In the genomic region with DNA sequence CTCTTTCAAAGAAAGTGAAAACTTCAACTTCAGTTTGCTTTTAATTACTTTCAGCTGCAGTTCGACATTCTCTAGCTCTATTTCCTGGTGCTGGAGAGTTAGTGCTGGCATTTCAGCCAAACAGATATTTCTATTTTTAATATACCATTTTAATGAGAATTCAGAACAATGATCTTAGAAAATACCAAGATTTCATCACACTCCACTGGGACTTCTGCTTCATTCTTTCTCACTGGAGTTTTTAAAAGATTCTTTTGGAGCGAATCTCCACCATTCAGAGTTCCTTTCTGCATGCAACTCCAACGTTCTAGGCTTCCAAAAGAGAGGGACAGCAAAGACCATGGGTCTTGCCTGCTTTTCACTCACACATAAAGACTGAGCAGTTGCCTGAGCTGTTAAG, we compare ENCODE assay signal across 11 cellular contexts.
DNase-seq lines count a peak whose midpoint lies in the region; ATAC-seq and TF ChIP-seq lines count a peak whose summit lies in the region.
"Had no signal": no experiment of that assay in that cellular context is flagged by ENCODE, and none has a peak within 500 bp of the region (broad histone marks: within the 10 kb centered on the region; RNA-seq: fewer than 3 reads in every experiment).

No MANE protein-coding gene starts in this region.

- no peak overlapping the region for H3K4me3 Mint-ChIP-seq in activated naive CD4-positive, alpha-beta T cell treated with anti-CD3 and anti-CD28 coated beads, Interleukin-2, amount 50 U/mL, for 24 hours
- no peak overlapping the region for H3K4me3 Mint-ChIP-seq in activated CD8-positive, alpha-beta T cell treated with anti-CD3 and anti-CD28 coated beads, Interleukin-2, amount 10 ng/mL, durations not matched to agents 7 days and 5 days

- H3K4me3 ChIP-seq in fibroblast of the aortic adventitia (ENCODE audit: low read depth, low read length) (no peak overlapping the region), tibial nerve (no peak overlapping the region), MG63 (no peak overlapping the region)
- H3K4me3 ChIP-seq: mucosa of descending colon had no signal

- TF ChIP-seq EP300 in tibial nerve (IDR thresholded peaks at IDR 0.05): no peak

- no peaks in the 10 kb centered on the region for H3K36me3 Mint-ChIP-seq in activated naive CD4-positive, alpha-beta T cell treated with anti-CD3 and anti-CD28 coated beads, Interleukin-2, amount 50 U/mL, for 24 hours
- peaks cover 44% of the 10 kb centered on the region for H3K36me3 Mint-ChIP-seq in activated CD8-positive, alpha-beta T cell treated with anti-CD3 and anti-CD28 coated beads, Interleukin-2, amount 10 ng/mL, durations not matched to agents 7 days and 5 days (ENCODE audit: low read depth)

- peak overlapping the region; percentile 62 for H3K27ac Mint-ChIP-seq in activated naive CD4-positive, alpha-beta T cell treated with anti-CD3 and anti-CD28 coated beads, Interleukin-2, amount 50 U/mL, for 24 hours
- peak overlapping the region; percentile 67 for H3K27ac Mint-ChIP-seq in activated CD8-positive, alpha-beta T cell treated with anti-CD3 and anti-CD28 coated beads, Interleukin-2, amount 10 ng/mL, durations not matched to agents 7 days and 5 days

- H3K9me3 ChIP-seq in tibial nerve (no peaks in the 10 kb centered on the region), MG63 (no peaks in the 10 kb centered on the region)
- H3K9me3 ChIP-seq: mucosa of descending colon had no signal

- H3K4me1 Mint-ChIP-seq in activated naive CD4-positive, alpha-beta T cell treated with anti-CD3 and anti-CD28 coated beads, Interleukin-2, amount 50 U/mL, for 24 hours: peaks cover 36% of the 10 kb centered on the region
- H3K4me1 Mint-ChIP-seq in activated CD8-positive, alpha-beta T cell treated with anti-CD3 and anti-CD28 coated beads, Interleukin-2, amount 10 ng/mL, durations not matched to agents 7 days and 5 days (ENCODE audit: low read depth): peaks cover 78% of the 10 kb centered on the region

- TF ChIP-seq POLR2A in tibial nerve (IDR thresholded peaks at IDR 0.05): no peak

- no peaks in the 10 kb centered on the region for H3K27me3 ChIP-seq in tibial nerve
- no peaks in the 10 kb centered on the region for H3K27me3 ChIP-seq in MG63

- WGBS in tibial nerve, 2 donors: 32 to 35% methylated on average over 3 of the region's 3 CpGs

- H3K27me3 Mint-ChIP-seq in activated naive CD4-positive, alpha-beta T cell treated with anti-CD3 and anti-CD28 coated beads, Interleukin-2, amount 50 U/mL, for 24 hours: no peaks in the 10 kb centered on the region
- H3K27me3 Mint-ChIP-seq in activated CD8-positive, alpha-beta T cell treated with anti-CD3 and anti-CD28 coated beads, Interleukin-2, amount 10 ng/mL, durations not matched to agents 7 days and 5 days (ENCODE audit: low read depth): no peaks in the 10 kb centered on the region

- H3K36me3 ChIP-seq in tibial nerve (peaks cover 0 to 3% (median 0%) of the 10 kb centered on the region in 3 donors), MG63 (0 out of 2 replicates have a peak, but pooled peaks cover 3% of the 10 kb centered on the region)

- peak overlapping the region; percentile 15 to 91 (median 73) for H3K27ac ChIP-seq in tibial nerve

- no peak for ATAC-seq in activated CD8-positive, alpha-beta T cell treated with anti-CD3 and anti-CD28 coated beads, Interleukin-2, amount 10 ng/mL, durations not matched to agents 7 days and 5 days

- no peak for TF ChIP-seq CTCF in fibroblast of the aortic adventitia (IDR thresholded peaks at IDR 0.05; ENCODE audit: insufficient read depth, low read length)
- TF ChIP-seq CTCF in tibial nerve (IDR thresholded peaks at IDR 0.05): no peak

- POLR2A ChIA-PET in activated CD8-positive, alpha-beta T cell treated with anti-CD3 and anti-CD28 coated beads, Interleukin-2, amount 10 ng/mL, durations not matched to agents 7 days and 5 days (lab: Charles Lee): interaction anchor here (0.8 to 1.2 kb wide), 3 partner anchors 8 to 31 kb away, joined by 3 to 4 read pairs (median 3); no protein-coding TSS in a partner anchor

- CTCF ChIA-PET in activated CD8-positive, alpha-beta T cell treated with anti-CD3 and anti-CD28 coated beads, Interleukin-2, amount 10 ng/mL, durations not matched to agents 7 days and 5 days (lab: Charles Lee): interaction anchor here (0.7 to 2.7 kb wide), 4 partner anchors 8 to 182 kb away, joined by 3 to 10 read pairs (median 3); no protein-coding TSS in a partner anchor

- peaks cover 0 to 75% (median 56%) of the 10 kb centered on the region in 4 donors for H3K4me1 ChIP-seq in tibial nerve

- no peaks in the 10 kb centered on the region for H3K9me3 Mint-ChIP-seq in activated naive CD4-positive, alpha-beta T cell treated with anti-CD3 and anti-CD28 coated beads, Interleukin-2, amount 50 U/mL, for 24 hours
- peaks cover 16% of the 10 kb centered on the region for H3K9me3 Mint-ChIP-seq in activated CD8-positive, alpha-beta T cell treated with anti-CD3 and anti-CD28 coated beads, Interleukin-2, amount 10 ng/mL, durations not matched to agents 7 days and 5 days (ENCODE audit: insufficient read depth)

- no peak for DNase-seq in activated naive CD4-positive, alpha-beta T cell treated with anti-CD3 and anti-CD28 coated beads, Interleukin-2, amount 50 U/mL, for 16 hours
- DNase-seq in activated CD8-positive, alpha-beta T cell treated with anti-CD3 and anti-CD28 coated beads, Interleukin-2, amount 10 ng/mL, durations not matched to agents 7 days and 5 days: no peak
- DNase-seq in fibroblast of the aortic adventitia (ENCODE audit: low read depth) (peak; percentile 89), tibial nerve (ENCODE audit: low spot score in 2 of 2) (no peak), foreskin melanocyte (no peak), MG63 (no peak), RKO (ENCODE audit: low spot score) (no peak)
- DNase-seq: C1 segment of cervical spinal cord, mucosa of descending colon, NCI-H187 had no signal
